ENCODE assay signal across 23 cellular contexts in the genomic region with DNA sequence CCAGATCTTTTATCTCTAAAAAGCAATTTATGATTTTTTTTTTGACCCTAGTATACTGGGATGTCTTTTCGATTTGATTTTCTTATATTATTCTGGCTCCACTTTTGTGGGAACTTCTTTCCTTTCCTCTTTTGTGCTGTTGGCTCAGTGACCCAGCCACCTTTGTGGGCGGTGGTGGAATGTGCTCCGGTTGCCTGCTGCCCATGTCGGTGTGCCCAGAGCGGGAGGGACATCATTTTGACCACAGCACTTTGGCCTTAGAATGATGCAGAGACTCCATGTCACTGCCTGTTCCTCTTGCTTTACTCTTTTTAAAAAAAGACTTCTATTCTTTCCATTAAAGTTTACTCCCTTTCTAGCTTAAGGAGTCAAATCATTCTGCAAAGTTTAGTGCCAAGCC.
"Had no signal": no experiment of that assay in that cellular context is flagged by ENCODE, and none has a peak within 500 bp of the region (broad histone marks: within the 10 kb centered on the region; RNA-seq: fewer than 3 reads in every experiment).

No MANE protein-coding gene starts in this region.

- H3K4me3 ChIP-seq: cardiac muscle cell had no signal

- DNase-seq: activated CD4-positive, alpha-beta T cell treated with anti-CD3 and anti-CD28 coated beads for 48 hours; activated CD4-positive, alpha-beta T cell treated with anti-CD3 and anti-CD28 coated beads, Interleukin-2, amount 50 U/mL, for 4 hours; activated CD8-positive, alpha-beta memory T cell treated with anti-CD3 and anti-CD28 coated beads, Interleukin-2, amount 50 U/mL, for 48 hours; activated CD8-positive, alpha-beta T cell treated with anti-CD3 and anti-CD28 coated beads, Interleukin-2, amount 10 ng/mL, durations not matched to agents 7 days and 5 days; activated effector memory CD4-positive, alpha-beta T cell treated with Interleukin-2 at 50 U/mL for 16 hours; activated naive CD4-positive, alpha-beta T cell; activated T-cell treated with anti-CD3 and anti-CD28 coated beads, Interleukin-2, amount 50 U/mL, for 1 hour; aorta; IMR-90; KBM-7; MM.1S; NCI-H1105; NCI-H1436; NCI-H1694 treated with DMSO at 0.1 percent for 48 hours; NCI-H2029 treated with DMSO at 0.1 percent for 48 hours; NCI-H345; NCI-H510A; SIG-M5; T-helper 2 cell had no signal

- ATAC-seq: activated CD4-positive, CD25-positive, alpha-beta regulatory T cell treated with anti-CD3 and anti-CD28 coated beads, Interleukin-2, amount 50 U/mL, for 24 hours; activated CD8-positive, alpha-beta T cell treated with anti-CD3 and anti-CD28 coated beads, Interleukin-2, amount 10 ng/mL, durations not matched to agents 7 days and 5 days had no signal

- H3K27me3 ChIP-seq: cardiac muscle cell had no signal

- H3K36me3 ChIP-seq: cardiac muscle cell had no signal

- H3K27ac ChIP-seq: cardiac muscle cell had no signal

- H3K27me3 Mint-ChIP-seq: activated naive CD4-positive, alpha-beta T cell treated with anti-CD3 and anti-CD28 coated beads, Interleukin-2, amount 50 U/mL, for 24 hours; brain had no signal

- H3K4me3 Mint-ChIP-seq: activated CD8-positive, alpha-beta T cell treated with anti-CD3 and anti-CD28 coated beads, Interleukin-2, amount 10 ng/mL, durations not matched to agents 7 days and 5 days; activated naive CD4-positive, alpha-beta T cell treated with anti-CD3 and anti-CD28 coated beads, Interleukin-2, amount 50 U/mL, for 24 hours; brain had no signal

- H3K27ac Mint-ChIP-seq: activated naive CD4-positive, alpha-beta T cell treated with anti-CD3 and anti-CD28 coated beads, Interleukin-2, amount 50 U/mL, for 24 hours had no signal

- H3K9me3 Mint-ChIP-seq: activated naive CD4-positive, alpha-beta T cell treated with anti-CD3 and anti-CD28 coated beads, Interleukin-2, amount 50 U/mL, for 24 hours had no signal
